Comparison of ENCODE assay signal across 1 cellular context in the genomic region with DNA sequence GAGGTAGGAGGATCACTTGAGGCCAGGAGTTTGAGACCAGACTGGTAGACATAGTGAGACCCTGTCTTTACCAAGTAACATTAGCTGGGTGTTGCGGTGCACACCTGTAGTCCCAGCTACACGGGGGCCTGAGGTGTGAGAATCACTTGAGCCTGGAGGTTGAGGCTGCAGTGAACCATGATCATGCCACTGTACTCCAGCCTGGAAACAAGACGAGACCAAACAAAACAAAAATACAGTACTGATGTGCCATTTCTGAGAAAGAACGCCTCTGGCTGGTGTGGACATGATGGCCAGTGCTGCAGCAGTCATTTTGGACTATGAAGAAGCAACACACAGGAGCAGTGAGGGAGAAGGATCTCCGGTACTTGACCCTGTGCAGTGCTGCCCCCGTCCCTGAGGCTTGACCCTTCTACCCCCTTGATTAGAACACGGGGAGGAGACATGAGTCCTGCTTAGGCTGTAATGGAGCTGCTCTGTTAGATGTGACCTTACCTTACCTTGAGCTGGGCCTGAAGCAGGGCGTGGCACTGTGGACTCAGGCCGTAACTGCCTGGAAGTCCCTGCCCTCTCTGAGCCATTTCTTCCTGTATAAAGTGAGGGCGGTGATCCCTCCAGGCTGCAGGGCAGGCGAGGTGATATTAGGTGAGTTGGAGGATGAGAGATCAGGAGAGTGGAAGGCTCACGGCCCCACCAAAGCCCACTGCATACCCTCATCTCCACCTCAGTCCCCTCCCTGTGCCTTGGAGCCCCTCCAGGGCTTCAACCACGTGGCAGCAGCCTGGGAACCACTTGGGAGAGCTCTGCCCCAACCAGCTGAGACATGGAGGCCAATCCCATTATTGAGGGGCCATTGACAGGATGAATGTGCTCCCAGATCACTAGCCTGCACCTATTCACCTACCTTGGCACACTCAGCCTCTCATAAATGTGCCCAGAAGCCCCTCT.
TF ChIP-seq lines count a peak whose summit lies in the region.

No MANE protein-coding gene starts in this region.

TF ChIP-seq in K562, 482 proteins besides CTCF, POLR2A, EP300 and RAD21 (continued from another document and continues in another):
- TF ChIP-seq ATF3 (IDR thresholded peaks at IDR 0.05) (no peak), ATF3 (CRISPR knock-in tag; conservative IDR thresholded peaks at IDR 0.05) (no peak), MYC (IDR thresholded peaks at IDR 0.05; ENCODE audit: low read depth, low read length) (peak; percentile 71; the same call in 1 of the 2 replicates), MYC (CRISPR knock-in tag; IDR thresholded peaks at IDR 0.05; ENCODE audit: borderline replicate concordance, low read depth) (no peak), HDAC2 (IDR thresholded peaks at IDR 0.05) (no peak), CREB3 (tag; conservative IDR thresholded peaks at IDR 0.05; ENCODE audit: low read depth) (no peak), FOSL1 (tag; conservative IDR thresholded peaks at IDR 0.05) (no peak), ZNF77 (CRISPR knock-in tag; IDR thresholded peaks at IDR 0.05) (no peak), HOMEZ (CRISPR knock-in tag; IDR thresholded peaks at IDR 0.05) (no peak), ZNF584 (CRISPR knock-in tag; IDR thresholded peaks at IDR 0.05; ENCODE audit: low read depth) (no peak), RBM22 (IDR thresholded peaks at IDR 0.05; ENCODE audit: low read depth, low read length, poor library complexity, severe bottlenecking) (no peak), ZNF436 (CRISPR knock-in tag; IDR thresholded peaks at IDR 0.05) (no peak), ZNF282 (CRISPR knock-in tag; IDR thresholded peaks at IDR 0.05) (no peak), FOXJ2 (tag; IDR thresholded peaks at IDR 0.05) (no peak), SAFB (IDR thresholded peaks at IDR 0.05; ENCODE audit: borderline replicate concordance, low read depth, low read length) (no peak), NFXL1 (CRISPR knock-in tag; IDR thresholded peaks at IDR 0.05) (no peak), ZBTB43 (CRISPR knock-in tag; IDR thresholded peaks at IDR 0.05) (0 out of 2 replicates have a peak, but pooled peaks have one; percentile 22), PHB (CRISPR knock-in tag; IDR thresholded peaks at IDR 0.05) (no peak), ZNF239 (CRISPR knock-in tag; IDR thresholded peaks at IDR 0.05) (no peak), BHLHE40 (IDR thresholded peaks at IDR 0.05; ENCODE audit: low read length) (no peak), ZFP1 (CRISPR knock-in tag; IDR thresholded peaks at IDR 0.05) (no peak), ASH1L (IDR thresholded peaks at IDR 0.05; ENCODE audit: borderline replicate concordance, low read depth, partially characterized antibody) (no peak), ELK3 (CRISPR knock-in tag; IDR thresholded peaks at IDR 0.05) (no peak), ATF7 (IDR thresholded peaks at IDR 0.05) (no peak), TAF15 (IDR thresholded peaks at IDR 0.05; ENCODE audit: low read depth, low read length) (no peak), IRF1 (CRISPR knock-in tag; IDR thresholded peaks at IDR 0.05; ENCODE audit: borderline replicate concordance) (no peak), TAF9B (IDR thresholded peaks at IDR 0.05; ENCODE audit: partially characterized antibody) (no peak), TSC22D4 (tag; IDR thresholded peaks at IDR 0.05) (no peak), COPS2 (conservative IDR thresholded peaks at IDR 0.05) (no peak), MEIS2 (IDR thresholded peaks at IDR 0.05; ENCODE audit: partially characterized antibody) (no peak), MEF2A (IDR thresholded peaks at IDR 0.05; ENCODE audit: control insufficient read depth, low read depth, low read length) (no peak), FOXJ3 (CRISPR knock-in tag; IDR thresholded peaks at IDR 0.05) (no peak), RFX5 (IDR thresholded peaks at IDR 0.05; ENCODE audit: low read depth, low read length) (no peak), NFIC (IDR thresholded peaks at IDR 0.05) (0 out of 2 replicates have a peak, but pooled peaks have one; percentile 4), ADNP (tag; IDR thresholded peaks at IDR 0.05) (no peak), ZNF232 (CRISPR knock-in tag; IDR thresholded peaks at IDR 0.05) (0 out of 2 replicates have a peak, but pooled peaks have one; percentile 24), SIRT6 (IDR thresholded peaks at IDR 0.05; ENCODE audit: low read depth, low read length) (peak; percentile 97), NR2C1 (IDR thresholded peaks at IDR 0.05) (no peak; the same call in 1 of the 2 replicates), NR2C1 (tag; IDR thresholded peaks at IDR 0.05) (peak; percentile 51; the same call in 1 of the 2 replicates)
- TF ChIP-seq, protein P1, sequence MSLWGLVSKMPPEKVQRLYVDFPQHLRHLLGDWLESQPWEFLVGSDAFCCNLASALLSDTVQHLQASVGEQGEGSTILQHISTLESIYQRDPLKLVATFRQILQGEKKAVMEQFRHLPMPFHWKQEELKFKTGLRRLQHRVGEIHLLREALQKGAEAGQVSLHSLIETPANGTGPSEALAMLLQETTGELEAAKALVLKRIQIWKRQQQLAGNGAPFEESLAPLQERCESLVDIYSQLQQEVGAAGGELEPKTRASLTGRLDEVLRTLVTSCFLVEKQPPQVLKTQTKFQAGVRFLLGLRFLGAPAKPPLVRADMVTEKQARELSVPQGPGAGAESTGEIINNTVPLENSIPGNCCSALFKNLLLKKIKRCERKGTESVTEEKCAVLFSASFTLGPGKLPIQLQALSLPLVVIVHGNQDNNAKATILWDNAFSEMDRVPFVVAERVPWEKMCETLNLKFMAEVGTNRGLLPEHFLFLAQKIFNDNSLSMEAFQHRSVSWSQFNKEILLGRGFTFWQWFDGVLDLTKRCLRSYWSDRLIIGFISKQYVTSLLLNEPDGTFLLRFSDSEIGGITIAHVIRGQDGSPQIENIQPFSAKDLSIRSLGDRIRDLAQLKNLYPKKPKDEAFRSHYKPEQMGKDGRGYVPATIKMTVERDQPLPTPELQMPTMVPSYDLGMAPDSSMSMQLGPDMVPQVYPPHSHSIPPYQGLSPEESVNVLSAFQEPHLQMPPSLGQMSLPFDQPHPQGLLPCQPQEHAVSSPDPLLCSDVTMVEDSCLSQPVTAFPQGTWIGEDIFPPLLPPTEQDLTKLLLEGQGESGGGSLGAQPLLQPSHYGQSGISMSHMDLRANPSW (CRISPR knock-in tag; IDR thresholded peaks at IDR 0.05) = no peak
- TF ChIP-seq, protein P2, sequence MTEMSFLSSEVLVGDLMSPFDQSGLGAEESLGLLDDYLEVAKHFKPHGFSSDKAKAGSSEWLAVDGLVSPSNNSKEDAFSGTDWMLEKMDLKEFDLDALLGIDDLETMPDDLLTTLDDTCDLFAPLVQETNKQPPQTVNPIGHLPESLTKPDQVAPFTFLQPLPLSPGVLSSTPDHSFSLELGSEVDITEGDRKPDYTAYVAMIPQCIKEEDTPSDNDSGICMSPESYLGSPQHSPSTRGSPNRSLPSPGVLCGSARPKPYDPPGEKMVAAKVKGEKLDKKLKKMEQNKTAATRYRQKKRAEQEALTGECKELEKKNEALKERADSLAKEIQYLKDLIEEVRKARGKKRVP (CRISPR knock-in tag; IDR thresholded peaks at IDR 0.05) = no peak
- TF ChIP-seq, protein P3, sequence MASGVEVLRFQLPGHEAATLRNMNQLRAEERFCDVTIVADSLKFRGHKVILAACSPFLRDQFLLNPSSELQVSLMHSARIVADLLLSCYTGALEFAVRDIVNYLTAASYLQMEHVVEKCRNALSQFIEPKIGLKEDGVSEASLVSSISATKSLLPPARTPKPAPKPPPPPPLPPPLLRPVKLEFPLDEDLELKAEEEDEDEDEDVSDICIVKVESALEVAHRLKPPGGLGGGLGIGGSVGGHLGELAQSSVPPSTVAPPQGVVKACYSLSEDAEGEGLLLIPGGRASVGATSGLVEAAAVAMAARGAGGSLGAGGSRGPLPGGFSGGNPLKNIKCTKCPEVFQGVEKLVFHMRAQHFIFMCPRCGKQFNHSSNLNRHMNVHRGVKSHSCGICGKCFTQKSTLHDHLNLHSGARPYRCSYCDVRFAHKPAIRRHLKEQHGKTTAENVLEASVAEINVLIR (CRISPR knock-in tag; IDR thresholded peaks at IDR 0.05) = no peak
- TF ChIP-seq, protein P4, sequence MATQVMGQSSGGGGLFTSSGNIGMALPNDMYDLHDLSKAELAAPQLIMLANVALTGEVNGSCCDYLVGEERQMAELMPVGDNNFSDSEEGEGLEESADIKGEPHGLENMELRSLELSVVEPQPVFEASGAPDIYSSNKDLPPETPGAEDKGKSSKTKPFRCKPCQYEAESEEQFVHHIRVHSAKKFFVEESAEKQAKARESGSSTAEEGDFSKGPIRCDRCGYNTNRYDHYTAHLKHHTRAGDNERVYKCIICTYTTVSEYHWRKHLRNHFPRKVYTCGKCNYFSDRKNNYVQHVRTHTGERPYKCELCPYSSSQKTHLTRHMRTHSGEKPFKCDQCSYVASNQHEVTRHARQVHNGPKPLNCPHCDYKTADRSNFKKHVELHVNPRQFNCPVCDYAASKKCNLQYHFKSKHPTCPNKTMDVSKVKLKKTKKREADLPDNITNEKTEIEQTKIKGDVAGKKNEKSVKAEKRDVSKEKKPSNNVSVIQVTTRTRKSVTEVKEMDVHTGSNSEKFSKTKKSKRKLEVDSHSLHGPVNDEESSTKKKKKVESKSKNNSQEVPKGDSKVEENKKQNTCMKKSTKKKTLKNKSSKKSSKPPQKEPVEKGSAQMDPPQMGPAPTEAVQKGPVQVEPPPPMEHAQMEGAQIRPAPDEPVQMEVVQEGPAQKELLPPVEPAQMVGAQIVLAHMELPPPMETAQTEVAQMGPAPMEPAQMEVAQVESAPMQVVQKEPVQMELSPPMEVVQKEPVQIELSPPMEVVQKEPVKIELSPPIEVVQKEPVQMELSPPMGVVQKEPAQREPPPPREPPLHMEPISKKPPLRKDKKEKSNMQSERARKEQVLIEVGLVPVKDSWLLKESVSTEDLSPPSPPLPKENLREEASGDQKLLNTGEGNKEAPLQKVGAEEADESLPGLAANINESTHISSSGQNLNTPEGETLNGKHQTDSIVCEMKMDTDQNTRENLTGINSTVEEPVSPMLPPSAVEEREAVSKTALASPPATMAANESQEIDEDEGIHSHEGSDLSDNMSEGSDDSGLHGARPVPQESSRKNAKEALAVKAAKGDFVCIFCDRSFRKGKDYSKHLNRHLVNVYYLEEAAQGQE (CRISPR knock-in tag; IDR thresholded peaks at IDR 0.05; ENCODE audit: low read depth) = no peak
- TF ChIP-seq, protein P5, sequence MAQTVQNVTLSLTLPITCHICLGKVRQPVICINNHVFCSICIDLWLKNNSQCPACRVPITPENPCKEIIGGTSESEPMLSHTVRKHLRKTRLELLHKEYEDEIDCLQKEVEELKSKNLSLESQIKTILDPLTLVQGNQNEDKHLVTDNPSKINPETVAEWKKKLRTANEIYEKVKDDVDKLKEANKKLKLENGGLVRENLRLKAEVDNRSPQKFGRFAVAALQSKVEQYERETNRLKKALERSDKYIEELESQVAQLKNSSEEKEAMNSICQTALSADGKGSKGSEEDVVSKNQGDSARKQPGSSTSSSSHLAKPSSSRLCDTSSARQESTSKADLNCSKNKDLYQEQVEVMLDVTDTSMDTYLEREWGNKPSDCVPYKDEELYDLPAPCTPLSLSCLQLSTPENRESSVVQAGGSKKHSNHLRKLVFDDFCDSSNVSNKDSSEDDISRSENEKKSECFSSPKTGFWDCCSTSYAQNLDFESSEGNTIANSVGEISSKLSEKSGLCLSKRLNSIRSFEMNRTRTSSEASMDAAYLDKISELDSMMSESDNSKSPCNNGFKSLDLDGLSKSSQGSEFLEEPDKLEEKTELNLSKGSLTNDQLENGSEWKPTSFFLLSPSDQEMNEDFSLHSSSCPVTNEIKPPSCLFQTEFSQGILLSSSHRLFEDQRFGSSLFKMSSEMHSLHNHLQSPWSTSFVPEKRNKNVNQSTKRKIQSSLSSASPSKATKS (CRISPR knock-in tag; IDR thresholded peaks at IDR 0.05) = no peak
